7 cellular contexts compared by ENCODE assay signal in the genomic region with DNA sequence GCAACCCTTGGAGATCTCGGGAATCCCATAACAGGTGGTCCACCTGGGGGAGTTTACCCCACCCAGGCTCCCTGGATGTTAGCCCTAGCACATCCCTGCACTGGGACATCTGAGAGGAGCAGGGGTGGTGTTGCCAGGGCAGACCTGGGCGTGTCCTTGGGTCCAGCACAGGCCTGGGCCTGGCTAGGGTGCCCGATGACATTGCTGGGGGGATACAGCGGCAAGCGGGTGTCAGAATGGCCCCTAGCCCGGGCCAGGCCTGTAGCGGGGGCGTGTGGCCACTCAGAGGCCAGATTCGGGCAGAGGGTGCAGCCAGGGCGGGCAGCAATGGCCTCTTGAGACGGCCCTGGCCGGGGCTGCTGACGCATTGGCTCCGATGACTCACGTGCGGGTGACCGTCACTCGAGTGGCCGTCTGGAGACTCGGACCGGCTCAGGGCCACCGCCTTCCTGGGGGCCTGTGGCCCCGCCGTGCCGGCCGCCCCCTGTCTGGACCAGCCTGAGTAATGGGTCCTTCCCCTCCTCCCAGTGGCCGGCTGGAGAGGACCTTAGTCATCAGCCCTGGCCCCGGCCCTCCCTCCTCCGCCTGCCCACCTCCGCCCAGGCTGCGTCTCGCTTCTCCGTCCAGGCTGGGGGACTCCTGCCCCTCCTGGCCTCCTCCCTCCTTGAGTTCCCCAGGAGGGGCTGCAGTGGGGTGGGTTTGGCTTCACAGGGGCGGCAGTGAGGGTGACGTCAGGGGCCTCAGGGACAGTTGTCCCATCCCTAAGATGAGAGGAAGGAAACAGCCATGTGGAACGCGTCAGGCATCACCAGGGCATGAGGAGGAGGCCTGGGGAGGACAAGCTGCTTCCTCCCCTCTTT. TPM values are rescaled to one million over a fixed set of nuclear protein-coding genes. Genes with fewer than 3 reads are reported as not detected.
DNase-seq lines count a peak whose midpoint lies in the region; ATAC-seq, FAIRE-seq and TF ChIP-seq lines count a peak whose summit lies in the region.
"Had no signal": no experiment of that assay in that cellular context is flagged by ENCODE, and none has a peak within 500 bp of the region (broad histone marks: within the 10 kb centered on the region; RNA-seq: fewer than 3 reads in every experiment).

No MANE protein-coding gene starts in this region.

- POLR2A ChIA-PET in HepG2 (lab: Yijun Ruan, JAX): no interaction called here

- no TSS peak for BruUV-seq in HepG2 (replicated peaks; lab: Mats Ljungman, UMichigan)

- no peak overlapping the region for H3K27ac ChIP-seq in right lobe of liver
- no peak overlapping the region for H3K27ac ChIP-seq in HepG2 (ENCODE audit: extremely low read length, insufficient read depth, low read length)
- peak overlapping the region; percentile 55 to 58 for H3K27ac ChIP-seq in aorta (ENCODE audit: low read depth in 1 of 2, low read length in 2 of 2)

- H3K4me2 ChIP-seq in HepG2 (ENCODE audit: low read depth, low read length): no peak overlapping the region

- TF ChIP-seq EP300 in HepG2 (IDR thresholded peaks at IDR 0.05; ENCODE audit: low read depth in 2 of 2, low read length in 2 of 2) (no peak), HepG2 (CRISPR knock-in tag; IDR thresholded peaks at IDR 0.05; ENCODE audit: borderline replicate concordance) (no peak)

- H3K9ac ChIP-seq in HepG2 (ENCODE audit: insufficient read depth, low read depth, low read length): no peak overlapping the region

- H2AFZ ChIP-seq in HepG2 (ENCODE audit: low read length): no peak overlapping the region

- DNase-seq in right lobe of liver (no peak), HepG2 (ENCODE audit: low spot score) (no peak), islet precursor cell (peak; percentile 87), aorta (peak; percentile 93 to 96), Ammon's horn (ENCODE audit: low spot score) (no peak)
- DNase-seq: activated effector memory CD4-positive, alpha-beta T cell treated with anti-CD3 and anti-CD28 coated beads, Interleukin-2, amount 50 U/mL, for 16 hours had no signal

- WGBS in right lobe of liver (ENCODE audit: insufficient coverage, low coverage, low lambda C conversion rate, missing lambda C conversion rate): no CpG with 5 or more reads among the region's 37 CpGs
- WGBS in HepG2 (ENCODE audit: low lambda C conversion rate): 83% methylated on average over 13 of the region's 37 CpGs
- WGBS in aorta, 2 donors: 38 to 62% methylated on average over 20 to 37 of the region's 37 CpGs

- peak in 3 of 4 donors; percentile 6 to 30 (median 11) for ATAC-seq in right lobe of liver
- ATAC-seq in HepG2: no peak
- ATAC-seq in aorta (ENCODE audit: low FRiP score): peak; percentile 80
- no peak for ATAC-seq in HG03457 (IDR thresholded peaks at IDR 0.05; ENCODE audit: unreplicated experiment)

- in situ Hi-C loops in HepG2 (cut with HindIII; ENCODE audit: extremely low pct_ligation_motif_present, low pct_unique_long_range_greater_than_20kb): no loop called here

- H3K79me2 ChIP-seq in HepG2 (ENCODE audit: insufficient read depth, low read length): no peaks in the 10 kb centered on the region

- no peak for TF ChIP-seq POLR2A in right lobe of liver (IDR thresholded peaks at IDR 0.05)
- TF ChIP-seq POLR2A in HepG2 (IDR thresholded peaks at IDR 0.05; ENCODE audit: insufficient read depth in 1 of 2, low read depth in 2 of 2, low read length in 2 of 2): no peak

- H3K4me3 ChIP-seq in right lobe of liver (no peak overlapping the region), HepG2 (replicated peaks in 1 of 3; ENCODE audit: insufficient read depth in 1 of 3, low read depth in 2 of 3, low read length in 3 of 3) (no peak overlapping the region), aorta (ENCODE audit: low read length in 2 of 2) (no peak overlapping the region)

- no peak for FAIRE-seq in HepG2 (lab: Jason Lieb, UNC)

- H3K9me3 ChIP-seq in right lobe of liver (no peaks in the 10 kb centered on the region), HepG2 (ENCODE audit: low read length) (no peaks in the 10 kb centered on the region), aorta (ENCODE audit: control insufficient read depth, low read length) (no peaks in the 10 kb centered on the region)

- TF ChIP-seq CTCF in right lobe of liver (IDR thresholded peaks at IDR 0.05): no peak
- no peak for TF ChIP-seq CTCF in HepG2 (CRISPR knock-in tag; IDR thresholded peaks at IDR 0.05)

- no peaks in the 10 kb centered on the region for H3K4me1 ChIP-seq in right lobe of liver
- H3K4me1 ChIP-seq in HepG2 (ENCODE audit: insufficient read depth, low read length): peaks cover 10% of the 10 kb centered on the region
- no peaks in the 10 kb centered on the region for H3K4me1 ChIP-seq in aorta (ENCODE audit: control insufficient read depth in 1 of 2, insufficient read depth in 2 of 2, low read length in 2 of 2)

- 0 out of 2 replicates have a peak, but pooled peaks cover 2% of the 10 kb centered on the region for H4K20me1 ChIP-seq in HepG2 (ENCODE audit: insufficient read depth, low read length)

- no peaks in the 10 kb centered on the region for H3K36me3 ChIP-seq in right lobe of liver
- H3K36me3 ChIP-seq in HepG2 (replicated peaks in 1 of 2; ENCODE audit: control insufficient read depth in 1 of 2, insufficient read depth in 2 of 2, low read length in 2 of 2): peaks cover 2 to 3% of the 10 kb centered on the region in 2 experiments; a peak in 2 of 5 replicates
- H3K36me3 ChIP-seq in aorta (ENCODE audit: control insufficient read depth in 1 of 2, insufficient read depth in 2 of 2, low read length in 1 of 2): no peaks in the 10 kb centered on the region

- intact Hi-C loops in right lobe of liver (cut with DNase I): no loop called here
- intact Hi-C loops in HepG2 (cut with micrococcal nuclease; ENCODE audit: unreplicated experiment): no loop called here
- intact Hi-C loops in aorta (cut with DNase I): no loop called here

- CTCF ChIA-PET in HepG2 (lab: Yijun Ruan, JAX; ENCODE audit: low intra/inter-chr PET ratio, low total read pairs): no interaction called here

- no peaks in the 10 kb centered on the region for H3K27me3 ChIP-seq in right lobe of liver
- no peaks in the 10 kb centered on the region for H3K27me3 ChIP-seq in HepG2 (ENCODE audit: control insufficient read depth in 1 of 2, insufficient read depth in 2 of 2, low read length in 2 of 2)
- no peaks in the 10 kb centered on the region for H3K27me3 ChIP-seq in aorta (ENCODE audit: control insufficient read depth in 1 of 2, insufficient read depth in 2 of 2, low read length in 1 of 2)

- no peak for TF ChIP-seq RAD21 in HepG2 (CRISPR knock-in tag; IDR thresholded peaks at IDR 0.05)

RNA-seq across cellular contexts. Expression of a gene that starts 23.2 kb away (rescaled TPM):
- total RNA-seq in right lobe of liver (1 to 10 TPM; 1.7 to 7.2 (median 4.9) TPM), HepG2 (2016; rRNA removed; fragmentation: Illumina TruSeq; extraction: Trizol) (1.3 and 2.0 TPM in 2 replicates), aorta (10 to 100 TPM in 1 of 2 donors, 1 to 10 TPM in 1; 9.5 to 16.5 TPM)
- total RNA-seq in HepG2 (2016; cell fraction: cytosol; rRNA removed; fragmentation: Illumina TruSeq; extraction: Trizol; ENCODE audit: low read depth): 1.1 and 1.4 TPM in 2 replicates
- 1.7 and 2.3 TPM in 2 replicates for total RNA-seq in HepG2 (2016; cell fraction: insoluble cytoplasmic fraction; rRNA removed; fragmentation: Illumina TruSeq; extraction: Trizol)
- total RNA-seq in HepG2 (2016; cell fraction: membrane; rRNA removed; fragmentation: Illumina TruSeq; extraction: Trizol): 2.2 TPM in 2 replicates
- 3.1 and 3.5 TPM in 2 replicates for total RNA-seq in HepG2 (2016; cell fraction: nucleus; rRNA removed; fragmentation: Illumina TruSeq; extraction: Trizol)
- polyA plus RNA-seq in HepG2 (2011; rRNA removed) (2.7 and 3.2 TPM in 2 replicates), aorta (10 to 100 TPM in 1 of 2 donors, 1 to 10 TPM in 1; 3.6 to 11.9 TPM)
- polyA plus RNA-seq in HepG2 (2011; cell fraction: cytosol; rRNA removed): 0.50 and 0.95 TPM in 2 replicates
- polyA plus RNA-seq in HepG2 (2011; cell fraction: nucleus; rRNA removed): 31.6 and 41.4 TPM in 2 replicates
- polyA plus RNA-seq in HepG2 (2012): 6.5 and 6.6 TPM in 2 replicates
- 2.6 and 2.8 TPM in 2 replicates for polyA plus RNA-seq in HepG2 (2016; cell fraction: cytosol; fragmentation: Illumina TruSeq; extraction: Trizol; ENCODE audit: low read depth)
- polyA plus RNA-seq in HepG2 (2016; cell fraction: insoluble cytoplasmic fraction; fragmentation: Illumina TruSeq; extraction: Trizol; ENCODE audit: low read depth): 5.0 and 6.1 TPM in 2 replicates
- polyA plus RNA-seq in HepG2 (2016; cell fraction: membrane; fragmentation: Illumina TruSeq; extraction: Trizol; ENCODE audit: low read depth): 4.2 TPM in 2 replicates
- polyA plus RNA-seq in HepG2 (2016; cell fraction: nucleus; fragmentation: Illumina TruSeq; extraction: Trizol; ENCODE audit: insufficient read depth, low read depth): 17.9 and 20.5 TPM in 2 replicates
- 1.4 and 2.3 TPM in 2 replicates for polyA minus RNA-seq in HepG2 (2011; rRNA and poly(A)+ RNA removed; ENCODE audit: low replicate concordance)
- polyA minus RNA-seq in HepG2 (2011; cell fraction: cytosol; rRNA and poly(A)+ RNA removed): 2.1 and 2.7 TPM in 2 replicates
- 5.2 and 5.5 TPM in 2 replicates for polyA minus RNA-seq in HepG2 (2011; cell fraction: nucleus; rRNA and poly(A)+ RNA removed)

RNA-seq across cellular contexts. Expression of a gene that starts 23.5 kb away (rescaled TPM):
- total RNA-seq in right lobe of liver (1 to 10 TPM; 3.8 to 5.0 (median 4.7) TPM), HepG2 (2016; rRNA removed; fragmentation: Illumina TruSeq; extraction: Trizol) (1.7 and 3.4 TPM in 2 replicates), aorta (10 to 100 TPM; 12.1 to 19.2 TPM)
- 0.30 and 0.35 TPM in 2 replicates for total RNA-seq in HepG2 (2016; cell fraction: cytosol; rRNA removed; fragmentation: Illumina TruSeq; extraction: Trizol; ENCODE audit: low read depth)
- 2.3 and 3.2 TPM in 2 replicates for total RNA-seq in HepG2 (2016; cell fraction: insoluble cytoplasmic fraction; rRNA removed; fragmentation: Illumina TruSeq; extraction: Trizol)
- 1.5 TPM in 2 replicates for total RNA-seq in HepG2 (2016; cell fraction: membrane; rRNA removed; fragmentation: Illumina TruSeq; extraction: Trizol)
- total RNA-seq in HepG2 (2016; cell fraction: nucleus; rRNA removed; fragmentation: Illumina TruSeq; extraction: Trizol): 2.7 and 3.4 TPM in 2 replicates
- polyA plus RNA-seq in HepG2 (2011; rRNA removed) (1.2 and 1.5 TPM in 2 replicates), aorta (1 to 10 TPM; 1.9 to 7.1 TPM)
- polyA plus RNA-seq in HepG2 (2011; cell fraction: cytosol; rRNA removed): 0.91 and 1.1 TPM in 2 replicates
- polyA plus RNA-seq in HepG2 (2011; cell fraction: nucleus; rRNA removed): 3.2 and 6.3 TPM in 2 replicates
- 1.5 and 1.8 TPM in 2 replicates for polyA plus RNA-seq in HepG2 (2012)
- polyA plus RNA-seq in HepG2 (2016; cell fraction: cytosol; fragmentation: Illumina TruSeq; extraction: Trizol; ENCODE audit: low read depth): 0.21 and 0.23 TPM in 2 replicates
- polyA plus RNA-seq in HepG2 (2016; cell fraction: insoluble cytoplasmic fraction; fragmentation: Illumina TruSeq; extraction: Trizol; ENCODE audit: low read depth): 2.2 and 3.4 TPM in 2 replicates
- 0.58 and 0.76 TPM in 2 replicates for polyA plus RNA-seq in HepG2 (2016; cell fraction: membrane; fragmentation: Illumina TruSeq; extraction: Trizol; ENCODE audit: low read depth)
- polyA plus RNA-seq in HepG2 (2016; cell fraction: nucleus; fragmentation: Illumina TruSeq; extraction: Trizol; ENCODE audit: insufficient read depth, low read depth): 5.0 and 5.4 TPM in 2 replicates
- polyA minus RNA-seq in HepG2 (2011; rRNA and poly(A)+ RNA removed; ENCODE audit: low replicate concordance): 3.3 and 11.9 TPM in 2 replicates
- polyA minus RNA-seq in HepG2 (2011; cell fraction: cytosol; rRNA and poly(A)+ RNA removed): 5.0 and 6.3 TPM in 2 replicates
- polyA minus RNA-seq in HepG2 (2011; cell fraction: nucleus; rRNA and poly(A)+ RNA removed): 0.99 and 1.3 TPM in 2 replicates

RNA-seq across cellular contexts. Expression of a gene that starts 47.6 kb away (rescaled TPM):
- under 1 TPM in 2 of 6 experiments, not detected in 4; 0.31 to 0.43 TPM for total RNA-seq in right lobe of liver
- total RNA-seq in HepG2 (2016; rRNA removed; fragmentation: Illumina TruSeq; extraction: Trizol): 0.69 and 0.97 TPM in 2 replicates
- 0.61 and 0.88 TPM in 2 replicates for total RNA-seq in HepG2 (2016; cell fraction: cytosol; rRNA removed; fragmentation: Illumina TruSeq; extraction: Trizol; ENCODE audit: low read depth)
- total RNA-seq in HepG2 (2016; cell fraction: insoluble cytoplasmic fraction; rRNA removed; fragmentation: Illumina TruSeq; extraction: Trizol): 0.77 and 1.4 TPM in 2 replicates
- total RNA-seq in HepG2 (2016; cell fraction: membrane; rRNA removed; fragmentation: Illumina TruSeq; extraction: Trizol): 0.49 and 0.65 TPM in 2 replicates
- total RNA-seq in HepG2 (2016; cell fraction: nucleus; rRNA removed; fragmentation: Illumina TruSeq; extraction: Trizol): 2.3 and 2.7 TPM in 2 replicates
- 5.5 and 7.2 TPM in 2 replicates for polyA plus RNA-seq in HepG2 (2011; rRNA removed)
- 4.1 and 4.6 TPM in 2 replicates for polyA plus RNA-seq in HepG2 (2011; cell fraction: cytosol; rRNA removed)
- 71.3 and 86.8 TPM in 2 replicates for polyA plus RNA-seq in HepG2 (2011; cell fraction: nucleus; rRNA removed)
- polyA plus RNA-seq in HepG2 (2012): 8.3 and 22.3 TPM in 2 replicates
- 1.0 and 2.0 TPM in 2 replicates for polyA plus RNA-seq in HepG2 (2016; cell fraction: cytosol; fragmentation: Illumina TruSeq; extraction: Trizol; ENCODE audit: low read depth)
- 1.7 and 1.9 TPM in 2 replicates for polyA plus RNA-seq in HepG2 (2016; cell fraction: insoluble cytoplasmic fraction; fragmentation: Illumina TruSeq; extraction: Trizol; ENCODE audit: low read depth)
- 1.6 TPM in 2 replicates for polyA plus RNA-seq in HepG2 (2016; cell fraction: membrane; fragmentation: Illumina TruSeq; extraction: Trizol; ENCODE audit: low read depth)
- polyA plus RNA-seq in HepG2 (2016; cell fraction: nucleus; fragmentation: Illumina TruSeq; extraction: Trizol; ENCODE audit: insufficient read depth, low read depth): 12.3 and 16.0 TPM in 2 replicates
- 0.35 and 3.9 TPM in 2 replicates for polyA minus RNA-seq in HepG2 (2011; rRNA and poly(A)+ RNA removed; ENCODE audit: low replicate concordance)
- polyA minus RNA-seq in HepG2 (2011; cell fraction: cytosol; rRNA and poly(A)+ RNA removed): 1.4 and 4.3 TPM in 2 replicates
- 5.0 and 5.5 TPM in 2 replicates for polyA minus RNA-seq in HepG2 (2011; cell fraction: nucleus; rRNA and poly(A)+ RNA removed)
- total RNA-seq in aorta: 1 to 10 TPM in 1 of 2 donors, under 1 TPM in 1; 0.97 to 8.9 TPM
- 1 to 10 TPM; 3.0 to 8.5 TPM for polyA plus RNA-seq in aorta

RNA-seq across cellular contexts. Expression of a gene that starts 53.7 kb away (rescaled TPM):
- 1 to 10 TPM in 2 of 6 experiments, under 1 TPM in 1, not detected in 3; 0.27 to 2.9 (median 1.2) TPM for total RNA-seq in right lobe of liver
- total RNA-seq in HepG2 (2016; rRNA removed; fragmentation: Illumina TruSeq; extraction: Trizol): 105 and 217 TPM in 2 replicates
- 96.8 and 118 TPM in 2 replicates for total RNA-seq in HepG2 (2016; cell fraction: cytosol; rRNA removed; fragmentation: Illumina TruSeq; extraction: Trizol; ENCODE audit: low read depth)
- total RNA-seq in HepG2 (2016; cell fraction: insoluble cytoplasmic fraction; rRNA removed; fragmentation: Illumina TruSeq; extraction: Trizol): 97.5 and 221 TPM in 2 replicates
- total RNA-seq in HepG2 (2016; cell fraction: membrane; rRNA removed; fragmentation: Illumina TruSeq; extraction: Trizol): 191 and 193 TPM in 2 replicates
- total RNA-seq in HepG2 (2016; cell fraction: nucleus; rRNA removed; fragmentation: Illumina TruSeq; extraction: Trizol): 219 and 265 TPM in 2 replicates
- polyA plus RNA-seq in HepG2 (2011; rRNA removed): 296 and 337 TPM in 2 replicates
- 347 and 628 TPM in 2 replicates for polyA plus RNA-seq in HepG2 (2011; cell fraction: cytosol; rRNA removed)
- polyA plus RNA-seq in HepG2 (2011; cell fraction: nucleus; rRNA removed): 244 and 327 TPM in 2 replicates
- polyA plus RNA-seq in HepG2 (2012): 231 and 373 TPM in 2 replicates
- polyA plus RNA-seq in HepG2 (2016; cell fraction: cytosol; fragmentation: Illumina TruSeq; extraction: Trizol; ENCODE audit: low read depth): 150 and 176 TPM in 2 replicates
- 122 and 154 TPM in 2 replicates for polyA plus RNA-seq in HepG2 (2016; cell fraction: insoluble cytoplasmic fraction; fragmentation: Illumina TruSeq; extraction: Trizol; ENCODE audit: low read depth)
- 207 and 208 TPM in 2 replicates for polyA plus RNA-seq in HepG2 (2016; cell fraction: membrane; fragmentation: Illumina TruSeq; extraction: Trizol; ENCODE audit: low read depth)
- polyA plus RNA-seq in HepG2 (2016; cell fraction: nucleus; fragmentation: Illumina TruSeq; extraction: Trizol; ENCODE audit: insufficient read depth, low read depth): 462 and 526 TPM in 2 replicates
- 0.47 and 301 TPM in 2 replicates for polyA minus RNA-seq in HepG2 (2011; rRNA and poly(A)+ RNA removed; ENCODE audit: low replicate concordance)
- 303 and 346 TPM in 2 replicates for polyA minus RNA-seq in HepG2 (2011; cell fraction: cytosol; rRNA and poly(A)+ RNA removed)
- polyA minus RNA-seq in HepG2 (2011; cell fraction: nucleus; rRNA and poly(A)+ RNA removed): 45.4 and 52.2 TPM in 2 replicates
- total RNA-seq in aorta: 10 to 100 TPM; 34.3 to 92.5 TPM
- 1,000 to 10,000 TPM in 1 of 2 donors, 100 to 1,000 TPM in 1; 317 to 1,029 TPM for polyA plus RNA-seq in aorta

Comparison
In these comparisons a context has a peak if more than half of its experiments do, and no peak if none do; other contexts are left out.
1. ATAC-seq: peak in right lobe of liver (3 of 4) and aorta (single experiment); none in HepG2 (single experiment) and HG03457 (single experiment).
2. DNase-seq: peak in islet precursor cell (single experiment) and aorta (2 of 2); none in right lobe of liver (0 of 3), HepG2 (single experiment) and Ammon's horn (single experiment).
3. H3K27ac ChIP-seq: peak in aorta (2 of 2); none in right lobe of liver (0 of 3) and HepG2 (single experiment).